Comparison of ENCODE assay signal across 21 cellular contexts in genomic region chr10:3132036-3133025, GRCh38. TPM values are rescaled to one million over a fixed set of nuclear protein-coding genes. Genes with fewer than 3 reads are reported as not detected.
A peak's percentile ranks its signal among the peaks of the same experiment; 100 is the strongest.
DNase-seq lines count a peak whose midpoint lies in the region; ATAC-seq and TF ChIP-seq lines count a peak whose summit lies in the region.
"Had no signal": no experiment of that assay in that cellular context is flagged by ENCODE, and none has a peak within 500 bp of the region (broad histone marks: within the 10 kb centered on the region; RNA-seq: fewer than 3 reads in every experiment).

No MANE protein-coding gene starts in this region.

- no peaks in the 10 kb centered on the region for H3K9me3 ChIP-seq in CD4-positive, CD25-positive, alpha-beta regulatory T cell (ENCODE audit: control insufficient read depth in 2 of 2, low read length in 2 of 2)
- no peaks in the 10 kb centered on the region for H3K9me3 ChIP-seq in mesenchymal stem cell (ENCODE audit: control insufficient read depth, low read length)
- H3K9me3 ChIP-seq: left ventricle myocardium inferior, pancreas had no signal

- H2AFZ ChIP-seq in mesenchymal stem cell (ENCODE audit: low read depth, low read length): no peak overlapping the region

- H2BK15ac ChIP-seq in mesenchymal stem cell (ENCODE audit: low read depth, poor library complexity, severe bottlenecking): no peak overlapping the region

- H3K4me3 ChIP-seq in CD4-positive, CD25-positive, alpha-beta regulatory T cell (ENCODE audit: low read depth, low read length): no peak overlapping the region
- H3K4me3 ChIP-seq in mesenchymal stem cell (ENCODE audit: insufficient read depth in 1 of 2, low read depth in 1 of 2, low read length in 2 of 2): no peak overlapping the region
- H3K4me3 ChIP-seq: left ventricle myocardium inferior, pancreas, smooth muscle cell, tibial nerve had no signal

- no peak overlapping the region for H3K9ac ChIP-seq in mesenchymal stem cell (ENCODE audit: low read length)

- WGBS in mesenchymal stem cell: 95% methylated on average over 20 of the region's 22 CpGs

- no peak overlapping the region for H2BK5ac ChIP-seq in mesenchymal stem cell (ENCODE audit: low read depth, low read length, poor library complexity, severe bottlenecking)

- H3K14ac ChIP-seq in mesenchymal stem cell (ENCODE audit: low read length in 2 of 2): no peak overlapping the region

- no peak overlapping the region for H2BK120ac ChIP-seq in mesenchymal stem cell (ENCODE audit: low read depth, low read length)

- no peak for TF ChIP-seq CTCF in osteocyte (IDR thresholded peaks at IDR 0.05)

- H2BK12ac ChIP-seq in mesenchymal stem cell (ENCODE audit: low read length in 2 of 2): no peak overlapping the region

- no peak for ATAC-seq in CD4-positive, CD25-positive, alpha-beta regulatory T cell (ENCODE audit: low read depth in 2 of 2)
- no peak for ATAC-seq in HG03342 (IDR thresholded peaks at IDR 0.05; ENCODE audit: unreplicated experiment)
- no peak for ATAC-seq in HG03354 (IDR thresholded peaks at IDR 0.05; ENCODE audit: poor library complexity, severe bottlenecking, unreplicated experiment)
- ATAC-seq: pancreas; stimulated activated memory B cell treated with anti-CD40 and anti-IgM and Interleukin-4, amounts not matched to agents 10 μg/mL and 1 μg/mL and 100 μg/mL, for 72 hours; WTC11 had no signal

- peak overlapping the region in 2 of 3 donors; percentile 15 to 71 for H3K27ac Mint-ChIP-seq in CD4-positive, CD25-positive, alpha-beta regulatory T cell
- no peak overlapping the region for H3K27ac Mint-ChIP-seq in osteocyte (ENCODE audit: unreplicated experiment)
- H3K27ac Mint-ChIP-seq: activated naive CD4-positive, alpha-beta T cell treated with anti-CD3 and anti-CD28 coated beads, Interleukin-2, amount 50 U/mL, for 24 hours; B cell; stimulated activated memory B cell treated with anti-CD40 and anti-IgM and Interleukin-4, amounts not matched to agents 10 μg/mL and 1 μg/mL and 100 μg/mL, for 72 hours; WTC11 had no signal

- no peak overlapping the region for H3K18ac ChIP-seq in mesenchymal stem cell (ENCODE audit: low read depth in 1 of 2, low read length in 2 of 2)

- H4K8ac ChIP-seq in mesenchymal stem cell (ENCODE audit: low read length): peak overlapping the region; percentile 53

- no peaks in the 10 kb centered on the region for H3K4me1 Mint-ChIP-seq in CD4-positive, CD25-positive, alpha-beta regulatory T cell
- peaks cover 2% of the 10 kb centered on the region for H3K4me1 Mint-ChIP-seq in osteocyte (ENCODE audit: unreplicated experiment)
- H3K4me1 Mint-ChIP-seq: activated naive CD4-positive, alpha-beta T cell treated with anti-CD3 and anti-CD28 coated beads, Interleukin-2, amount 50 U/mL, for 24 hours; B cell; stimulated activated memory B cell treated with anti-CD40 and anti-IgM and Interleukin-4, amounts not matched to agents 10 μg/mL and 1 μg/mL and 100 μg/mL, for 72 hours; WTC11 had no signal

- H3K23ac ChIP-seq in mesenchymal stem cell (ENCODE audit: low read length in 2 of 2): no peak overlapping the region

- no peaks in the 10 kb centered on the region for H3K27me3 Mint-ChIP-seq in CD4-positive, CD25-positive, alpha-beta regulatory T cell
- H3K27me3 Mint-ChIP-seq in osteocyte (ENCODE audit: unreplicated experiment): no peaks in the 10 kb centered on the region
- H3K27me3 Mint-ChIP-seq: activated naive CD4-positive, alpha-beta T cell treated with anti-CD3 and anti-CD28 coated beads, Interleukin-2, amount 50 U/mL, for 24 hours; B cell; stimulated activated memory B cell treated with anti-CD40 and anti-IgM and Interleukin-4, amounts not matched to agents 10 μg/mL and 1 μg/mL and 100 μg/mL, for 72 hours had no signal

- no peak overlapping the region for H3K4ac ChIP-seq in mesenchymal stem cell (ENCODE audit: low read depth in 1 of 2, low read length in 2 of 2)

- H3K4me1 ChIP-seq in CD4-positive, CD25-positive, alpha-beta regulatory T cell (ENCODE audit: control insufficient read depth, insufficient read depth, low read length, poor library complexity, severe bottlenecking): no peaks in the 10 kb centered on the region
- H3K4me1 ChIP-seq in mesenchymal stem cell (ENCODE audit: control insufficient read depth, insufficient read depth, low read depth, low read length): peaks cover 5% of the 10 kb centered on the region
- H3K4me1 ChIP-seq: pancreas, tibial nerve had no signal

- H3K36me3 ChIP-seq in CD4-positive, CD25-positive, alpha-beta regulatory T cell (ENCODE audit: control insufficient read depth, insufficient read depth, low read length): peaks cover 60% of the 10 kb centered on the region
- H3K36me3 ChIP-seq in mesenchymal stem cell (ENCODE audit: control insufficient read depth in 1 of 2, insufficient read depth in 2 of 2, low read depth in 1 of 2, low read length in 2 of 2): peaks cover 62 to 75% of the 10 kb centered on the region in 2 experiments

- no peak overlapping the region for H3K4me2 ChIP-seq in mesenchymal stem cell (ENCODE audit: low read length, poor library complexity, severe bottlenecking)
- H3K4me2 ChIP-seq: smooth muscle cell had no signal

- no peak overlapping the region for H4K91ac ChIP-seq in mesenchymal stem cell (ENCODE audit: low read length)

- DNase-seq in CD4-positive, CD25-positive, alpha-beta regulatory T cell: no peak
- DNase-seq in LHCN-M2 (ENCODE audit: low read depth) (peak; percentile 31), amniotic epithelial cell (ENCODE audit: low read depth) (peak; percentile 51), mesenchymal stem cell (peak; percentile 5), NK-92 (lab: John Stamatoyannopoulos, UW; ENCODE audit: unreplicated experiment) (no peak), osteocyte (ENCODE audit: extremely low spot score, unreplicated experiment) (no peak)
- DNase-seq: DMS 273 treated with DMSO at 0.1 percent for 48 hours, left ventricle myocardium inferior, NCI-H1092 treated with DMSO at 0.1 percent for 48 hours, NCI-H82, RPMI8226 had no signal

- peaks cover 48% of the 10 kb centered on the region for H3K36me3 Mint-ChIP-seq in CD4-positive, CD25-positive, alpha-beta regulatory T cell
- peaks cover 55% of the 10 kb centered on the region for H3K36me3 Mint-ChIP-seq in osteocyte (ENCODE audit: unreplicated experiment)

- H3K9me3 Mint-ChIP-seq in CD4-positive, CD25-positive, alpha-beta regulatory T cell: peaks cover 0 to 2% (median 0%) of the 10 kb centered on the region in 7 donors
- H3K9me3 Mint-ChIP-seq in osteocyte (ENCODE audit: unreplicated experiment): no peaks in the 10 kb centered on the region
- H3K9me3 Mint-ChIP-seq: activated naive CD4-positive, alpha-beta T cell treated with anti-CD3 and anti-CD28 coated beads, Interleukin-2, amount 50 U/mL, for 24 hours; stimulated activated memory B cell treated with anti-CD40 and anti-IgM and Interleukin-4, amounts not matched to agents 10 μg/mL and 1 μg/mL and 100 μg/mL, for 72 hours; WTC11 had no signal

- no peak overlapping the region for H3K27ac ChIP-seq in CD4-positive, CD25-positive, alpha-beta regulatory T cell (ENCODE audit: insufficient read depth, low read length, poor library complexity, severe bottlenecking)
- no peak overlapping the region for H3K27ac ChIP-seq in mesenchymal stem cell (ENCODE audit: low read length, poor library complexity, severe bottlenecking)
- H3K27ac ChIP-seq: HL-60, left ventricle myocardium inferior, pancreas, tibial nerve had no signal

- peaks cover 33% of the 10 kb centered on the region for H3K79me1 ChIP-seq in mesenchymal stem cell (replicated peaks; ENCODE audit: low read length, poor library complexity, severe bottlenecking)

- no peak overlapping the region for H2AK5ac ChIP-seq in mesenchymal stem cell (ENCODE audit: low read length, severe bottlenecking)

- H3K4me3 Mint-ChIP-seq in CD4-positive, CD25-positive, alpha-beta regulatory T cell: no peak overlapping the region
- no peak overlapping the region for H3K4me3 Mint-ChIP-seq in osteocyte (ENCODE audit: unreplicated experiment)
- H3K4me3 Mint-ChIP-seq: activated naive CD4-positive, alpha-beta T cell treated with anti-CD3 and anti-CD28 coated beads, Interleukin-2, amount 50 U/mL, for 24 hours; B cell; stimulated activated memory B cell treated with anti-CD40 and anti-IgM and Interleukin-4, amounts not matched to agents 10 μg/mL and 1 μg/mL and 100 μg/mL, for 72 hours; WTC11 had no signal

- no peaks in the 10 kb centered on the region for H3K27me3 ChIP-seq in CD4-positive, CD25-positive, alpha-beta regulatory T cell (ENCODE audit: control insufficient read depth, insufficient read depth, low read length)
- H3K27me3 ChIP-seq in mesenchymal stem cell (ENCODE audit: control insufficient read depth in 1 of 2, insufficient read depth in 1 of 2, low read length in 2 of 2): no peaks in the 10 kb centered on the region
- H3K27me3 ChIP-seq: pancreas, tibial nerve had no signal

RNA-seq across cellular contexts. Expression of gene PITRM1, which starts 40.3 kb away (rescaled TPM):
- total RNA-seq in CD4-positive, CD25-positive, alpha-beta regulatory T cell: 71.6 TPM
- 10 to 100 TPM; 28.8 to 38.8 (median 33.0) TPM for polyA plus RNA-seq in CD4-positive, CD25-positive, alpha-beta regulatory T cell
- total RNA-seq in LHCN-M2 (2014; rRNA removed) (113 and 134 TPM in 2 replicates), osteocyte (76.5 and 78.7 TPM in 2 replicates)
- 92.0 TPM for polyA plus RNA-seq in LHCN-M2 (2012)
- 53.6 TPM for polyA plus RNA-seq in mesenchymal stem cell (2013, experiment 1 of 2)
- 50.9 TPM for polyA plus RNA-seq in mesenchymal stem cell (2013, experiment 2 of 2)

Comparison
In these comparisons a context has a peak if more than half of its experiments do, and no peak if none do; other contexts are left out.
1. DNase-seq: peak in LHCN-M2 (single experiment), amniotic epithelial cell (single experiment) and mesenchymal stem cell (single experiment); none in CD4-positive, CD25-positive, alpha-beta regulatory T cell (0 of 3), NK-92 (single experiment) and osteocyte (single experiment).